ENCODE assay signal across 15 cellular contexts in the genomic region with DNA sequence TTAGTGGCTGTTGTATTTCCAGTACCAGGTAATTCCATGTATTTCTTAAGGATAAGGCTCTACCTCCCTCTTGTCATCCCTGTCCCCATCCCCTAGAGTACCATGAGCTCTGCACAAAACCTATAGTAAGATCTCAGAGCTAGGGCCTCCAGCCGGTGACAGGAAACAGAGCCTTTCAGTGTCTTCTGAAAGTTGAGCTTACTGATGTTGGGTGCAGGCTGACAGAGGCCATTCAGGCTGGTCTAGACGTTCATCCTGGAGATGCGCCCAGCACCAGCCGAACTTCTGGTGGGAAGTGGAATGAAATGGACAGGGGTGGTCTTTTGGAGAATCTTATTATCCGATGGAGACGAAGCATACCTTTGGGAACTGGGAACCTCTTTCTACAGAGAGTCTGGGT. TPM values are rescaled to one million over a fixed set of nuclear protein-coding genes. Genes with fewer than 3 reads are reported as not detected.
A peak's percentile ranks its signal among the peaks of the same experiment; 100 is the strongest.
DNase-seq lines count a peak whose midpoint lies in the region; ATAC-seq and TF ChIP-seq lines count a peak whose summit lies in the region.
"Had no signal": no experiment of that assay in that cellular context is flagged by ENCODE, and none has a peak within 500 bp of the region (broad histone marks: within the 10 kb centered on the region; RNA-seq: fewer than 3 reads in every experiment).

No MANE protein-coding gene starts in this region.

- peak; percentile 64 for ATAC-seq in HG02571 (IDR thresholded peaks at IDR 0.05; ENCODE audit: unreplicated experiment)
- peak; percentile 57 for ATAC-seq in HG03432 (IDR thresholded peaks at IDR 0.05; ENCODE audit: unreplicated experiment)
- peak; percentile 64 for ATAC-seq in stimulated activated memory B cell treated with anti-CD40 and anti-IgM and Interleukin-4, amounts not matched to agents 10 μg/mL and 1 μg/mL and 100 μg/mL, for 72 hours
- ATAC-seq in right lobe of liver: no peak
- no peak for ATAC-seq in esophagus mucosa
- ATAC-seq: HepG2 had no signal

- TF ChIP-seq POLR2A in right lobe of liver (IDR thresholded peaks at IDR 0.05): no peak

- H3K9me3 Mint-ChIP-seq in stimulated activated memory B cell treated with anti-CD40 and anti-IgM and Interleukin-4, amounts not matched to agents 10 μg/mL and 1 μg/mL and 100 μg/mL, for 72 hours: no peaks in the 10 kb centered on the region
- no peaks in the 10 kb centered on the region for H3K9me3 Mint-ChIP-seq in activated CD4-positive, alpha-beta T cell treated with anti-CD3 and anti-CD28 coated beads, Interleukin-2, amount 10 ng/mL, durations not matched to agents 7 days and 5 days

- no peaks in the 10 kb centered on the region for H3K36me3 ChIP-seq in right lobe of liver
- H3K36me3 ChIP-seq: cardiac muscle cell had no signal

- intact Hi-C loops in right lobe of liver (cut with DNase I): no loop called here

- no peak for TF ChIP-seq CTCF in right lobe of liver (IDR thresholded peaks at IDR 0.05)

- POLR2A ChIA-PET in activated CD4-positive, alpha-beta T cell treated with anti-CD3 and anti-CD28 coated beads, Interleukin-2, amount 10 ng/mL, durations not matched to agents 7 days and 5 days (lab: Charles Lee): no interaction called here

- no peaks in the 10 kb centered on the region for H3K27me3 ChIP-seq in right lobe of liver
- H3K27me3 ChIP-seq: cardiac muscle cell had no signal

- no peak overlapping the region for H3K4me3 ChIP-seq in right lobe of liver
- H3K4me3 ChIP-seq: cardiac muscle cell had no signal

- no peaks in the 10 kb centered on the region for H3K27me3 Mint-ChIP-seq in stimulated activated memory B cell treated with anti-CD40 and anti-IgM and Interleukin-4, amounts not matched to agents 10 μg/mL and 1 μg/mL and 100 μg/mL, for 72 hours
- H3K27me3 Mint-ChIP-seq in activated CD4-positive, alpha-beta T cell treated with anti-CD3 and anti-CD28 coated beads, Interleukin-2, amount 10 ng/mL, durations not matched to agents 7 days and 5 days: peaks cover 3% of the 10 kb centered on the region

- H3K9me3 ChIP-seq in right lobe of liver: no peaks in the 10 kb centered on the region

- no peak overlapping the region for H3K27ac ChIP-seq in right lobe of liver
- H3K27ac ChIP-seq: 22Rv1, cardiac muscle cell had no signal

- WGBS in right lobe of liver (ENCODE audit: insufficient coverage, low coverage, low lambda C conversion rate, missing lambda C conversion rate): 68% methylated on average over 4 of the region's 6 CpGs

- CTCF ChIA-PET in activated CD4-positive, alpha-beta T cell treated with anti-CD3 and anti-CD28 coated beads, Interleukin-2, amount 10 ng/mL, durations not matched to agents 7 days and 5 days (lab: Charles Lee): interaction anchor here (1.0 kb wide), 1 partner anchor 12 kb away, joined by 3 read pairs; no protein-coding TSS in a partner anchor

- H3K4me1 Mint-ChIP-seq in stimulated activated memory B cell treated with anti-CD40 and anti-IgM and Interleukin-4, amounts not matched to agents 10 μg/mL and 1 μg/mL and 100 μg/mL, for 72 hours: peaks cover 52% of the 10 kb centered on the region
- peaks cover 1% of the 10 kb centered on the region for H3K4me1 Mint-ChIP-seq in activated CD4-positive, alpha-beta T cell treated with anti-CD3 and anti-CD28 coated beads, Interleukin-2, amount 10 ng/mL, durations not matched to agents 7 days and 5 days

- peak overlapping the region; percentile 45 for H3K4me3 Mint-ChIP-seq in stimulated activated memory B cell treated with anti-CD40 and anti-IgM and Interleukin-4, amounts not matched to agents 10 μg/mL and 1 μg/mL and 100 μg/mL, for 72 hours
- H3K4me3 Mint-ChIP-seq in activated CD4-positive, alpha-beta T cell treated with anti-CD3 and anti-CD28 coated beads, Interleukin-2, amount 10 ng/mL, durations not matched to agents 7 days and 5 days: no peak overlapping the region

- H3K36me3 Mint-ChIP-seq in stimulated activated memory B cell treated with anti-CD40 and anti-IgM and Interleukin-4, amounts not matched to agents 10 μg/mL and 1 μg/mL and 100 μg/mL, for 72 hours: no peaks in the 10 kb centered on the region
- no peaks in the 10 kb centered on the region for H3K36me3 Mint-ChIP-seq in activated CD4-positive, alpha-beta T cell treated with anti-CD3 and anti-CD28 coated beads, Interleukin-2, amount 10 ng/mL, durations not matched to agents 7 days and 5 days (ENCODE audit: low read depth)

- peak overlapping the region; percentile 92 for H3K27ac Mint-ChIP-seq in stimulated activated memory B cell treated with anti-CD40 and anti-IgM and Interleukin-4, amounts not matched to agents 10 μg/mL and 1 μg/mL and 100 μg/mL, for 72 hours
- H3K27ac Mint-ChIP-seq in activated CD4-positive, alpha-beta T cell treated with anti-CD3 and anti-CD28 coated beads, Interleukin-2, amount 10 ng/mL, durations not matched to agents 7 days and 5 days: no peak overlapping the region

- DNase-seq in NOMO-1 (lab: John Stamatoyannopoulos, UW; ENCODE audit: unreplicated experiment in 2 of 2) (peak; percentile 36 to 46), NOMO-1 treated with DMSO at 0.1 percent for 48 hours (lab: John Stamatoyannopoulos, UW; ENCODE audit: unreplicated experiment) (no peak), right lobe of liver (no peak)
- no peak for DNase-seq in activated CD4-positive, alpha-beta T cell treated with anti-CD3 and anti-CD28 coated beads, Interleukin-2, amount 10 ng/mL, durations not matched to agents 7 days and 5 days
- DNase-seq: activated T-cell treated with anti-CD3 and anti-CD28 coated beads for 4 hours, mammary epithelial cell, NCI-H510A treated with DMSO at 0.1 percent for 48 hours had no signal

- H3K4me1 ChIP-seq in right lobe of liver: no peaks in the 10 kb centered on the region

RNA-seq across cellular contexts. Expression of a gene that starts 16.7 kb away (rescaled TPM):
- total RNA-seq in activated CD4-positive, alpha-beta T cell treated with anti-CD3 and anti-CD28 coated beads, Interleukin-2, amount 10 ng/mL, durations not matched to agents 7 days and 5 days: not detected
- total RNA-seq in right lobe of liver (under 1 TPM in 2 of 6 experiments, not detected in 4; 0.30 to 0.31 TPM), esophagus mucosa (3.2 TPM)
- total RNA-seq: HepG2; T-helper 2 cell treated with Interferon-gamma antibody and Interleukin-4, amounts not matched to agents 100 ng/mL and 5 ng/mL, for 36 hours had no signal

Comparison
In these comparisons a context has a peak if more than half of its experiments do, and no peak if none do; other contexts are left out.
1. DNase-seq: peak in NOMO-1 (2 of 2); none in NOMO-1 treated with DMSO at 0.1 percent for 48 hours (single experiment), activated CD4-positive, alpha-beta T cell treated with anti-CD3 and anti-CD28 coated beads, Interleukin-2, amount 10 ng/mL, durations not matched to agents 7 days and 5 days (single experiment) and right lobe of liver (0 of 3).
2. ATAC-seq: peak in HG02571 (single experiment), HG03432 (single experiment) and stimulated activated memory B cell treated with anti-CD40 and anti-IgM and Interleukin-4, amounts not matched to agents 10 μg/mL and 1 μg/mL and 100 μg/mL, for 72 hours (single experiment); none in right lobe of liver (0 of 4) and esophagus mucosa (single experiment).